ENCODE assay signal across 1 cellular context in genomic region chr7:142487124-142487523, GRCh38.
TF ChIP-seq lines count a peak whose summit lies in the region.

No MANE protein-coding gene starts in this region.

TF ChIP-seq in SK-N-SH treated with all-trans-retinoic acid at 6 μM for 48 hours, 23 proteins besides CTCF, POLR2A, EP300 and RAD21 (continued from another document):
- TF ChIP-seq, protein P1, sequence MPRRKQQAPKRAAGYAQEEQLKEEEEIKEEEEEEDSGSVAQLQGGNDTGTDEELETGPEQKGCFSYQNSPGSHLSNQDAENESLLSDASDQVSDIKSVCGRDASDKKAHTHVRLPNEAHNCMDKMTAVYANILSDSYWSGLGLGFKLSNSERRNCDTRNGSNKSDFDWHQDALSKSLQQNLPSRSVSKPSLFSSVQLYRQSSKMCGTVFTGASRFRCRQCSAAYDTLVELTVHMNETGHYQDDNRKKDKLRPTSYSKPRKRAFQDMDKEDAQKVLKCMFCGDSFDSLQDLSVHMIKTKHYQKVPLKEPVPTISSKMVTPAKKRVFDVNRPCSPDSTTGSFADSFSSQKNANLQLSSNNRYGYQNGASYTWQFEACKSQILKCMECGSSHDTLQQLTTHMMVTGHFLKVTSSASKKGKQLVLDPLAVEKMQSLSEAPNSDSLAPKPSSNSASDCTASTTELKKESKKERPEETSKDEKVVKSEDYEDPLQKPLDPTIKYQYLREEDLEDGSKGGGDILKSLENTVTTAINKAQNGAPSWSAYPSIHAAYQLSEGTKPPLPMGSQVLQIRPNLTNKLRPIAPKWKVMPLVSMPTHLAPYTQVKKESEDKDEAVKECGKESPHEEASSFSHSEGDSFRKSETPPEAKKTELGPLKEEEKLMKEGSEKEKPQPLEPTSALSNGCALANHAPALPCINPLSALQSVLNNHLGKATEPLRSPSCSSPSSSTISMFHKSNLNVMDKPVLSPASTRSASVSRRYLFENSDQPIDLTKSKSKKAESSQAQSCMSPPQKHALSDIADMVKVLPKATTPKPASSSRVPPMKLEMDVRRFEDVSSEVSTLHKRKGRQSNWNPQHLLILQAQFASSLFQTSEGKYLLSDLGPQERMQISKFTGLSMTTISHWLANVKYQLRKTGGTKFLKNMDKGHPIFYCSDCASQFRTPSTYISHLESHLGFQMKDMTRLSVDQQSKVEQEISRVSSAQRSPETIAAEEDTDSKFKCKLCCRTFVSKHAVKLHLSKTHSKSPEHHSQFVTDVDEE (CRISPR knock-in tag; IDR thresholded peaks at IDR 0.05) = no peak
- TF ChIP-seq PPARA (CRISPR knock-in tag; IDR thresholded peaks at IDR 0.05; ENCODE audit: borderline replicate concordance) (no peak), ZFP30 (CRISPR knock-in tag; IDR thresholded peaks at IDR 0.05) (no peak), CSDC2 (CRISPR knock-in tag; IDR thresholded peaks at IDR 0.05) (no peak), TOX (CRISPR knock-in tag; IDR thresholded peaks at IDR 0.05; ENCODE audit: borderline replicate concordance) (no peak), CSRNP3 (CRISPR knock-in tag; IDR thresholded peaks at IDR 0.05) (no peak), RARB (CRISPR knock-in tag; IDR thresholded peaks at IDR 0.05) (no peak), ESRRG (CRISPR knock-in tag; IDR thresholded peaks at IDR 0.05) (no peak), ZNF70 (CRISPR knock-in tag; IDR thresholded peaks at IDR 0.05) (no peak), CREB5 (CRISPR knock-in tag; IDR thresholded peaks at IDR 0.05; ENCODE audit: low read depth) (no peak), ARNTL (CRISPR knock-in tag; IDR thresholded peaks at IDR 0.05; ENCODE audit: borderline replicate concordance, low read depth) (no peak), ZFP3 (CRISPR knock-in tag; IDR thresholded peaks at IDR 0.05) (no peak), SNAI2 (CRISPR knock-in tag; IDR thresholded peaks at IDR 0.05) (no peak)
